Comparison of ENCODE assay signal across 24 cellular contexts in genomic region chr17:16107165-16107770, GRCh38.
DNase-seq lines count a peak whose midpoint lies in the region; ATAC-seq and TF ChIP-seq lines count a peak whose summit lies in the region.
"Had no signal": no experiment of that assay in that cellular context is flagged by ENCODE, and none has a peak within 500 bp of the region (broad histone marks: within the 10 kb centered on the region; RNA-seq: fewer than 3 reads in every experiment).

No MANE protein-coding gene starts in this region.

- no peaks in the 10 kb centered on the region for H3K4me1 ChIP-seq in urinary bladder (ENCODE audit: insufficient read depth)
- H3K4me1 ChIP-seq: colonic mucosa, SJSA1 had no signal

- no peaks in the 10 kb centered on the region for H3K27me3 Mint-ChIP-seq in activated naive CD8-positive, alpha-beta T cell treated with anti-CD3 and anti-CD28 coated beads, Interleukin-2, amount 50 U/mL, for 24 hours
- H3K27me3 Mint-ChIP-seq in activated naive CD8-positive, alpha-beta T cell treated with anti-CD3 and anti-CD28 coated beads for 36 hours, result no peaks in the 10 kb centered on the region
- no peaks in the 10 kb centered on the region for H3K27me3 Mint-ChIP-seq in brain
- H3K27me3 Mint-ChIP-seq: IgD-negative memory B cell had no signal

- peak overlapping the region; percentile 9 for H3K27ac Mint-ChIP-seq in activated naive CD8-positive, alpha-beta T cell treated with anti-CD3 and anti-CD28 coated beads, Interleukin-2, amount 50 U/mL, for 24 hours
- no peak overlapping the region for H3K27ac Mint-ChIP-seq in activated naive CD8-positive, alpha-beta T cell treated with anti-CD3 and anti-CD28 coated beads for 36 hours
- peak overlapping the region in 3 of 5 experiments; percentile 21 to 40 (median 25) for H3K27ac Mint-ChIP-seq in brain
- H3K27ac Mint-ChIP-seq: activated CD8-positive, alpha-beta T cell treated with anti-CD3 and anti-CD28 coated beads, Interleukin-2, amount 10 ng/mL, durations not matched to agents 7 days and 5 days; T-helper 1 cell treated with Interleukin-12 subunit alpha and Interleukin-12 subunit beta and Interleukin-4 antibody, amounts not matched to agents 30 μg/mL and 1 μg/mL, for 36 hours; WTC11 had no signal

- TF ChIP-seq CTCF in brain (conservative IDR thresholded peaks at IDR 0.05), result no peak

- no peak overlapping the region for H3K4me3 ChIP-seq in urinary bladder (ENCODE audit: low read depth, low read length)
- H3K4me3 ChIP-seq: colonic mucosa, SJSA1 had no signal

- ATAC-seq in activated naive CD8-positive, alpha-beta T cell treated with anti-CD3 and anti-CD28 coated beads, Interleukin-2, amount 50 U/mL, for 24 hours, result no peak
- ATAC-seq: activated CD8-positive, alpha-beta T cell treated with anti-CD3 and anti-CD28 coated beads, Interleukin-2, amount 10 ng/mL, durations not matched to agents 7 days and 5 days; activated naive CD4-positive, alpha-beta T cell treated with anti-CD3 and anti-CD28 coated beads, Interleukin-2, amount 50 U/mL, for 72 hours; Panc1; WTC11 had no signal

- H3K36me3 ChIP-seq in urinary bladder (ENCODE audit: insufficient read depth), result peaks cover 2% of the 10 kb centered on the region

- peak overlapping the region; percentile 27 for H3K27ac ChIP-seq in urinary bladder (ENCODE audit: low read depth)
- H3K27ac ChIP-seq: colonic mucosa, HL-60, SJSA1 had no signal

- WGBS in urinary bladder, result 89% methylated on average over 8 of the region's 8 CpGs

- no peak overlapping the region for H3K4me3 Mint-ChIP-seq in activated naive CD8-positive, alpha-beta T cell treated with anti-CD3 and anti-CD28 coated beads, Interleukin-2, amount 50 U/mL, for 24 hours
- H3K4me3 Mint-ChIP-seq in activated naive CD8-positive, alpha-beta T cell treated with anti-CD3 and anti-CD28 coated beads for 36 hours, result no peak overlapping the region
- no peak overlapping the region for H3K4me3 Mint-ChIP-seq in brain
- H3K4me3 Mint-ChIP-seq: activated CD8-positive, alpha-beta T cell treated with anti-CD3 and anti-CD28 coated beads, Interleukin-2, amount 10 ng/mL, durations not matched to agents 7 days and 5 days; CD14-positive monocyte; IgD-negative memory B cell; immature natural killer cell; T-helper 1 cell treated with Interleukin-12 subunit alpha and Interleukin-12 subunit beta and Interleukin-4 antibody, amounts not matched to agents 30 μg/mL and 1 μg/mL, for 36 hours; WTC11 had no signal

- no peaks in the 10 kb centered on the region for H3K4me1 Mint-ChIP-seq in activated naive CD8-positive, alpha-beta T cell treated with anti-CD3 and anti-CD28 coated beads, Interleukin-2, amount 50 U/mL, for 24 hours
- no peaks in the 10 kb centered on the region for H3K4me1 Mint-ChIP-seq in activated naive CD8-positive, alpha-beta T cell treated with anti-CD3 and anti-CD28 coated beads for 36 hours
- H3K4me1 Mint-ChIP-seq in brain, result peaks cover 18% of the 10 kb centered on the region
- H3K4me1 Mint-ChIP-seq: CD14-positive monocyte, IgD-negative memory B cell, WTC11 had no signal

- no peaks in the 10 kb centered on the region for H3K9me3 Mint-ChIP-seq in activated naive CD8-positive, alpha-beta T cell treated with anti-CD3 and anti-CD28 coated beads, Interleukin-2, amount 50 U/mL, for 24 hours
- no peaks in the 10 kb centered on the region for H3K9me3 Mint-ChIP-seq in activated naive CD8-positive, alpha-beta T cell treated with anti-CD3 and anti-CD28 coated beads for 36 hours
- H3K9me3 Mint-ChIP-seq in brain, result no peaks in the 10 kb centered on the region
- H3K9me3 Mint-ChIP-seq: activated naive CD4-positive, alpha-beta T cell treated with anti-CD3 and anti-CD28 coated beads, Interleukin-2, amount 50 U/mL, for 72 hours; CD14-positive monocyte; IgD-negative memory B cell; T-helper 1 cell treated with Interleukin-12 subunit alpha and Interleukin-12 subunit beta and Interleukin-4 antibody, amounts not matched to agents 30 μg/mL and 1 μg/mL, for 36 hours; WTC11 had no signal

- peaks cover 30% of the 10 kb centered on the region for H3K36me3 Mint-ChIP-seq in activated naive CD8-positive, alpha-beta T cell treated with anti-CD3 and anti-CD28 coated beads, Interleukin-2, amount 50 U/mL, for 24 hours (ENCODE audit: low read depth)
- H3K36me3 Mint-ChIP-seq in activated naive CD8-positive, alpha-beta T cell treated with anti-CD3 and anti-CD28 coated beads for 36 hours, result peaks cover 26% of the 10 kb centered on the region
- H3K36me3 Mint-ChIP-seq in brain, result peaks cover 82% of the 10 kb centered on the region

- DNase-seq in activated naive CD8-positive, alpha-beta T cell treated with anti-CD3 and anti-CD28 coated beads, Interleukin-2, amount 50 U/mL, for 24 hours, result no peak
- no peak for DNase-seq in activated naive CD8-positive, alpha-beta T cell treated with anti-CD3 and anti-CD28 coated beads for 36 hours
- peak; percentile 29 for DNase-seq in myocyte (ENCODE audit: low read depth)
- DNase-seq in GF-D8 (lab: John Stamatoyannopoulos, UW), result no peak
- DNase-seq in RKO (ENCODE audit: low spot score), result no peak
- DNase-seq in COLO668 (lab: John Stamatoyannopoulos, UW; ENCODE audit: unreplicated experiment), result no peak
- DNase-seq: activated CD8-positive, alpha-beta T cell treated with anti-CD3 and anti-CD28 coated beads, Interleukin-2, amount 10 ng/mL, durations not matched to agents 7 days and 5 days; colonic mucosa; DMS79; immature natural killer cell; left ventricle myocardium superior; MM.1S; NCI-H1436 treated with DMSO at 0.1 percent for 48 hours; retina had no signal
